17 cellular contexts compared by ENCODE assay signal in genomic region chr14:103547941-103548462, GRCh38.
"Had no signal": no experiment of that assay in that cellular context is flagged by ENCODE, and none has a peak within 500 bp of the region (broad histone marks: within the 10 kb centered on the region; RNA-seq: fewer than 3 reads in every experiment).

No MANE protein-coding gene starts in this region.

- H3K27ac Mint-ChIP-seq: activated CD4-positive, alpha-beta T cell treated with anti-CD3 and anti-CD28 coated beads, Interleukin-2, amount 10 ng/mL, durations not matched to agents 7 days and 5 days; activated naive CD4-positive, alpha-beta T cell treated with anti-CD3 and anti-CD28 coated beads for 36 hours; activated T-helper 2 cell treated with anti-CD3 and anti-CD28 coated beads, Interferon-gamma antibody, Interleukin-2, Interleukin-4, amounts not matched to agents 10 μg/mL and 5 μg/mL and 100 μg/mL, durations not matched to agents 14 hours and 24 hours and 36 hours; naive B cell; T-cell had no signal

- H3K4me1 ChIP-seq: parathyroid adenoma had no signal

- H3K4me3 Mint-ChIP-seq: activated CD4-positive, alpha-beta T cell treated with anti-CD3 and anti-CD28 coated beads, Interleukin-2, amount 10 ng/mL, durations not matched to agents 7 days and 5 days; activated naive CD4-positive, alpha-beta T cell treated with anti-CD3 and anti-CD28 coated beads for 36 hours; T-cell had no signal

- H3K27me3 Mint-ChIP-seq: activated CD4-positive, alpha-beta T cell treated with anti-CD3 and anti-CD28 coated beads, Interleukin-2, amount 10 ng/mL, durations not matched to agents 7 days and 5 days; naive B cell; T-cell had no signal

- H3K27ac ChIP-seq: colonic mucosa, parathyroid adenoma had no signal

- DNase-seq: activated CD4-positive, alpha-beta T cell treated with anti-CD3 and anti-CD28 coated beads, Interleukin-2, amount 10 ng/mL, durations not matched to agents 7 days and 5 days; activated CD8-positive, alpha-beta memory T cell treated with anti-CD3 and anti-CD28 coated beads for 24 hours; activated naive CD4-positive, alpha-beta T cell treated with anti-CD3 and anti-CD28 coated beads for 36 hours; activated T-cell treated with anti-CD3 and anti-CD28 coated beads for 4 hours; colonic mucosa; esophagus squamous epithelium; glutamatergic neuron; kidney glomerular epithelial cell; naive B cell; small intestine; T-cell; T-helper 9 cell; thyroid gland had no signal

- H3K9me3 Mint-ChIP-seq: activated CD4-positive, alpha-beta T cell treated with anti-CD3 and anti-CD28 coated beads, Interleukin-2, amount 10 ng/mL, durations not matched to agents 7 days and 5 days; activated naive CD4-positive, alpha-beta T cell treated with anti-CD3 and anti-CD28 coated beads for 36 hours; activated T-helper 2 cell treated with anti-CD3 and anti-CD28 coated beads, Interferon-gamma antibody, Interleukin-2, Interleukin-4, amounts not matched to agents 10 μg/mL and 5 μg/mL and 100 μg/mL, durations not matched to agents 14 hours and 24 hours and 36 hours; naive B cell; T-cell had no signal

- H3K36me3 ChIP-seq: colonic mucosa, esophagus squamous epithelium, thyroid gland had no signal

- H3K4me1 Mint-ChIP-seq: activated CD4-positive, alpha-beta T cell treated with anti-CD3 and anti-CD28 coated beads, Interleukin-2, amount 10 ng/mL, durations not matched to agents 7 days and 5 days had no signal

- H3K4me3 ChIP-seq: colonic mucosa, esophagus squamous epithelium, lung, thyroid gland had no signal

- H3K9me3 ChIP-seq: colonic mucosa, esophagus squamous epithelium, thyroid gland had no signal

- FAIRE-seq: astrocyte, small intestine had no signal

- H3K27me3 ChIP-seq: colonic mucosa, esophagus squamous epithelium, thyroid gland had no signal

- H3K36me3 Mint-ChIP-seq: naive B cell, T-cell had no signal
